In genomic region chr10:18222870-18223269, GRCh38 we compare ENCODE assay signal across 34 cellular contexts.
"Had no signal": no experiment of that assay in that cellular context is flagged by ENCODE, and none has a peak within 500 bp of the region (broad histone marks: within the 10 kb centered on the region; RNA-seq: fewer than 3 reads in every experiment).

No MANE protein-coding gene starts in this region.

- H3K9me3 Mint-ChIP-seq: activated CD4-positive, alpha-beta T cell treated with anti-CD3 and anti-CD28 coated beads, Interleukin-2, amount 10 ng/mL, durations not matched to agents 24 days and 14 days; activated CD8-positive, alpha-beta T cell treated with anti-CD3 and anti-CD28 coated beads for 36 hours; activated naive CD8-positive, alpha-beta T cell treated with anti-CD3 and anti-CD28 coated beads, Interleukin-2, amount 50 U/mL, for 24 hours; activated T-cell treated with anti-CD3 and anti-CD28 coated beads, Interleukin-2, amount 50 U/mL, for 4 hours; activated T-helper 17 cell treated with anti-CD3 and anti-CD28 coated beads, Interleukin-2, amount 50 U/mL, for 72 hours; dendritic cell treated with granulocyte-macrophage colony-stimulating factor and Interleukin-4, amounts not matched to agents 40 ng/mL and 50 ng/mL, for 4 days; endodermal cell; memory B cell; naive thymus-derived CD8-positive, alpha-beta T cell; neural crest cell; stimulated activated memory B cell treated with anti-CD40 and anti-IgM and Interleukin-4, amounts not matched to agents 10 μg/mL and 1 μg/mL and 100 μg/mL, for 72 hours had no signal

- H3K36me3 Mint-ChIP-seq: memory B cell; naive thymus-derived CD8-positive, alpha-beta T cell; stimulated activated memory B cell treated with anti-CD40 and anti-IgM and Interleukin-4, amounts not matched to agents 10 μg/mL and 1 μg/mL and 100 μg/mL, for 72 hours had no signal

- H3K27me3 Mint-ChIP-seq: activated CD4-positive, alpha-beta T cell treated with anti-CD3 and anti-CD28 coated beads, Interleukin-2, amount 10 ng/mL, durations not matched to agents 24 days and 14 days; activated CD8-positive, alpha-beta T cell treated with anti-CD3 and anti-CD28 coated beads for 36 hours; activated naive CD8-positive, alpha-beta T cell treated with anti-CD3 and anti-CD28 coated beads, Interleukin-2, amount 50 U/mL, for 24 hours; memory B cell; stimulated activated memory B cell treated with anti-CD40 and anti-IgM and Interleukin-4, amounts not matched to agents 10 μg/mL and 1 μg/mL and 100 μg/mL, for 72 hours had no signal

- H3K4me3 Mint-ChIP-seq: activated CD4-positive, alpha-beta T cell treated with anti-CD3 and anti-CD28 coated beads, Interleukin-2, amount 10 ng/mL, durations not matched to agents 24 days and 14 days; activated CD8-positive, alpha-beta T cell treated with anti-CD3 and anti-CD28 coated beads for 36 hours; activated naive CD8-positive, alpha-beta T cell treated with anti-CD3 and anti-CD28 coated beads, Interleukin-2, amount 50 U/mL, for 24 hours; activated T-cell treated with anti-CD3 and anti-CD28 coated beads, Interleukin-2, amount 50 U/mL, for 4 hours; activated T-helper 17 cell treated with anti-CD3 and anti-CD28 coated beads, Interleukin-2, amount 50 U/mL, for 72 hours; central memory CD8-positive, alpha-beta T cell; dendritic cell treated with granulocyte-macrophage colony-stimulating factor and Interleukin-4, amounts not matched to agents 40 ng/mL and 50 ng/mL, for 4 days; endodermal cell; memory B cell; naive thymus-derived CD8-positive, alpha-beta T cell; neural crest cell; stimulated activated memory B cell treated with anti-CD40 and anti-IgM and Interleukin-4, amounts not matched to agents 10 μg/mL and 1 μg/mL and 100 μg/mL, for 72 hours had no signal

- ATAC-seq: activated CD4-positive, CD25-positive, alpha-beta regulatory T cell treated with anti-CD3 and anti-CD28 coated beads, Interleukin-2, amount 50 U/mL, for 24 hours; activated CD8-positive, alpha-beta T cell treated with anti-CD3 and anti-CD28 coated beads for 36 hours; activated naive CD8-positive, alpha-beta T cell treated with anti-CD3 and anti-CD28 coated beads, Interleukin-2, amount 50 U/mL, for 24 hours; activated T-cell treated with anti-CD3 and anti-CD28 coated beads, Interleukin-2, amount 50 U/mL, for 4 hours; activated T-helper 17 cell treated with anti-CD3 and anti-CD28 coated beads, Interleukin-2, amount 50 U/mL, for 72 hours; left colon; naive thymus-derived CD8-positive, alpha-beta T cell; sciatic nerve; stimulated activated memory B cell treated with anti-CD40 and anti-IgM and Interleukin-4, amounts not matched to agents 10 μg/mL and 1 μg/mL and 100 μg/mL, for 72 hours; upper lobe of right lung had no signal

- H3K4me1 Mint-ChIP-seq: activated CD4-positive, alpha-beta T cell treated with anti-CD3 and anti-CD28 coated beads, Interleukin-2, amount 10 ng/mL, durations not matched to agents 24 days and 14 days; activated naive CD8-positive, alpha-beta T cell treated with anti-CD3 and anti-CD28 coated beads, Interleukin-2, amount 50 U/mL, for 24 hours; activated T-helper 17 cell treated with anti-CD3 and anti-CD28 coated beads, Interleukin-2, amount 50 U/mL, for 72 hours; central memory CD8-positive, alpha-beta T cell; memory B cell; naive thymus-derived CD8-positive, alpha-beta T cell; neural crest cell; stimulated activated memory B cell treated with anti-CD40 and anti-IgM and Interleukin-4, amounts not matched to agents 10 μg/mL and 1 μg/mL and 100 μg/mL, for 72 hours had no signal

- H3K9me3 ChIP-seq: esophagus muscularis mucosa, pancreas, prostate gland, stomach, thyroid gland, upper lobe of right lung had no signal

- H3K4me1 ChIP-seq: prostate gland, thyroid gland had no signal

- H3K27ac ChIP-seq: esophagus muscularis mucosa, pancreas, prostate gland, stomach, thyroid gland, upper lobe of right lung, VCaP had no signal

- FAIRE-seq: bronchial epithelial cell, keratinocyte, small intestine had no signal

- DNase-seq: activated CD4-positive, alpha-beta T cell treated with anti-CD3 and anti-CD28 coated beads, Interleukin-2, amount 10 ng/mL, durations not matched to agents 24 days and 14 days; activated CD8-positive, alpha-beta T cell treated with anti-CD3 and anti-CD28 coated beads for 36 hours; activated gamma-delta T cell treated with Interleukin-2 at 50 U/mL for 16 hours; activated naive CD4-positive, alpha-beta T cell treated with anti-CD3 and anti-CD28 coated beads, Interleukin-2, amount 50 U/mL, for 16 hours; activated naive CD8-positive, alpha-beta T cell treated with anti-CD3 and anti-CD28 coated beads, Interleukin-2, amount 50 U/mL, for 24 hours; activated T-cell treated with anti-CD3 and anti-CD28 coated beads, Interleukin-2, amount 50 U/mL, for 4 hours; endodermal cell; head of caudate nucleus; hippocampal formation; left colon; midbrain; naive thymus-derived CD8-positive, alpha-beta T cell; nucleus accumbens; pancreas; retina; small intestine; stimulated activated CD4-positive, alpha-beta T cell treated with anti-CD3 and anti-CD28 coated beads, Interleukin-4, amount 100 ng/mL, for 24 hours; stimulated activated CD8-positive, alpha-beta memory T cell treated with anti-CD3 and anti-CD28 coated beads, Interleukin-4, amount 100 ng/mL, for 48 hours; stomach; thyroid gland; upper lobe of right lung had no signal

- H3K27me3 ChIP-seq: esophagus muscularis mucosa, pancreas, stomach, thyroid gland, upper lobe of right lung had no signal

- H3K36me3 ChIP-seq: esophagus muscularis mucosa, pancreas, prostate gland, stomach, thyroid gland, upper lobe of right lung had no signal

- H3K27ac Mint-ChIP-seq: activated CD4-positive, alpha-beta T cell treated with anti-CD3 and anti-CD28 coated beads, Interleukin-2, amount 10 ng/mL, durations not matched to agents 24 days and 14 days; activated CD8-positive, alpha-beta T cell treated with anti-CD3 and anti-CD28 coated beads for 36 hours; activated naive CD8-positive, alpha-beta T cell treated with anti-CD3 and anti-CD28 coated beads, Interleukin-2, amount 50 U/mL, for 24 hours; activated T-helper 17 cell treated with anti-CD3 and anti-CD28 coated beads, Interleukin-2, amount 50 U/mL, for 72 hours; dendritic cell treated with granulocyte-macrophage colony-stimulating factor and Interleukin-4, amounts not matched to agents 40 ng/mL and 50 ng/mL, for 4 days; endodermal cell; memory B cell; naive thymus-derived CD8-positive, alpha-beta T cell; stimulated activated memory B cell treated with anti-CD40 and anti-IgM and Interleukin-4, amounts not matched to agents 10 μg/mL and 1 μg/mL and 100 μg/mL, for 72 hours had no signal

- H3K4me3 ChIP-seq: esophagus muscularis mucosa, pancreas, prostate gland, stomach, thyroid gland, upper lobe of right lung had no signal
